8 cellular contexts compared by ENCODE assay signal in genomic region chr19:12806242-12807131, GRCh38. TPM values are rescaled to one million over a fixed set of nuclear protein-coding genes. Genes with fewer than 3 reads are reported as not detected.
DNase-seq lines count a peak whose midpoint lies in the region; ATAC-seq and TF ChIP-seq lines count a peak whose summit lies in the region.

Gene RNASEH2A, plus strand, starts transcription at chr19:12806584. Its CDS starts 90 bp downstream, at chr19:12806674.

- peak within 1 kb of the TSS; percentile 64 for H3K4me3 ChIP-seq in astrocyte of the cerebellum (ENCODE audit: low read depth, low read length)

- no peaks in the 10 kb centered on the region for H3K27me3 Mint-ChIP-seq in T-helper 2 cell treated with Interferon-gamma antibody and Interleukin-4, amounts not matched to agents 5 μg/mL and 100 μg/mL, for 36 hours (ENCODE audit: low read depth)

- H3K27ac Mint-ChIP-seq in T-helper 2 cell treated with Interferon-gamma antibody and Interleukin-4, amounts not matched to agents 5 μg/mL and 100 μg/mL, for 36 hours = peak within 1 kb of the TSS; percentile 89

- H3K36me3 Mint-ChIP-seq in T-helper 2 cell treated with Interferon-gamma antibody and Interleukin-4, amounts not matched to agents 5 μg/mL and 100 μg/mL, for 36 hours (ENCODE audit: low read depth) = peaks cover 14% of the 10 kb centered on the region

- DNase-seq in GM10266 (ENCODE audit: extremely low spot score) = peak; percentile 97
- peak; percentile 55 for DNase-seq in NCI-H1694 (lab: John Stamatoyannopoulos, UW)
- DNase-seq in T-helper 2 cell treated with Interferon-gamma antibody and Interleukin-4, amounts not matched to agents 5 μg/mL and 100 μg/mL, for 36 hours (ENCODE audit: low spot score) = peak; percentile 90
- peak; percentile 73 for DNase-seq in astrocyte of the cerebellum (ENCODE audit: low read depth)
- DNase-seq in hepatic stellate cell (ENCODE audit: low spot score) = peak; percentile 95
- peak; percentile 73 for DNase-seq in renal cortical epithelial cell (ENCODE audit: low read depth)

- ATAC-seq in HG02798 (IDR thresholded peaks at IDR 0.05; ENCODE audit: poor library complexity, unreplicated experiment) = peak; percentile 81
- ATAC-seq in HG03565 (IDR thresholded peaks at IDR 0.05; ENCODE audit: unreplicated experiment) = no peak

- in situ Hi-C loops in astrocyte of the cerebellum (cut with HindIII; ENCODE audit: low sequenced_read_pairs) = no loop called here

- H3K4me1 Mint-ChIP-seq in T-helper 2 cell treated with Interferon-gamma antibody and Interleukin-4, amounts not matched to agents 5 μg/mL and 100 μg/mL, for 36 hours (ENCODE audit: low read depth) = peaks cover 16% of the 10 kb centered on the region

- no peaks in the 10 kb centered on the region for H3K9me3 Mint-ChIP-seq in T-helper 2 cell treated with Interferon-gamma antibody and Interleukin-4, amounts not matched to agents 5 μg/mL and 100 μg/mL, for 36 hours

- TF ChIP-seq CTCF in GM10266 (IDR thresholded peaks at IDR 0.05; ENCODE audit: control insufficient read depth, insufficient read depth, low read depth, missing control alignments) (no peak), astrocyte of the cerebellum (IDR thresholded peaks at IDR 0.05; ENCODE audit: low read depth, low read length, missing control alignments) (no peak)

- H3K4me3 Mint-ChIP-seq in T-helper 2 cell treated with Interferon-gamma antibody and Interleukin-4, amounts not matched to agents 5 μg/mL and 100 μg/mL, for 36 hours = peak within 1 kb of the TSS; percentile 88

RNA-seq across cellular contexts. Expression of gene RNASEH2A, which starts in this region (rescaled TPM):
- total RNA-seq in renal cortical epithelial cell = 7.7 and 19.6 TPM in 2 replicates
